8 cellular contexts compared by ENCODE assay signal in genomic region chr9:122347348-122348287, GRCh38. TPM values are rescaled to one million over a fixed set of nuclear protein-coding genes. Genes with fewer than 3 reads are reported as not detected.
DNase-seq lines count a peak whose midpoint lies in the region; ATAC-seq, FAIRE-seq and TF ChIP-seq lines count a peak whose summit lies in the region.

No MANE protein-coding gene starts in this region.

- in situ Hi-C loops in gastrocnemius medialis (cut with MboI; ENCODE audit: low sequenced_read_pairs in 4 of 4) (no loop called here), GM13977 (cut with MboI; ENCODE audit: low pct_unique_long_range_greater_than_20kb, low sequenced_read_pairs, unreplicated experiment) (no loop called here)

- ATAC-seq in left cardiac atrium (peak; percentile 14 to 48), gastrocnemius medialis (peak in 1 of 2 donors; percentile 2), HG02610 (IDR thresholded peaks at IDR 0.05; ENCODE audit: unreplicated experiment) (no peak)

- H3K27ac Mint-ChIP-seq in activated CD4-positive, alpha-beta memory T cell treated with anti-CD3 and anti-CD28 coated beads for 36 hours = no peak overlapping the region

- H3K4me3 ChIP-seq in gastrocnemius medialis = peak overlapping the region; percentile 42 to 58 (median 52)

- H3K4me3 Mint-ChIP-seq in activated CD4-positive, alpha-beta memory T cell treated with anti-CD3 and anti-CD28 coated beads for 36 hours = peak overlapping the region; percentile 66

- POLR2A ChIA-PET in activated CD4-positive, alpha-beta memory T cell treated with anti-CD3 and anti-CD28 coated beads for 36 hours (lab: Charles Lee) = no interaction called here

- intact Hi-C loops in activated CD4-positive, alpha-beta memory T cell treated with anti-CD3 and anti-CD28 coated beads for 36 hours (cut with micrococcal nuclease) = loop anchor here (10.0 kb wide), 1 partner anchor 133 kb away; no protein-coding TSS in a partner anchor
- intact Hi-C loops in left cardiac atrium (cut with DNase I) (loop anchor here in 1 of 2 donors (2.0 kb wide), 1 partner anchor 229 kb away; no protein-coding TSS in a partner anchor), gastrocnemius medialis (cut with DNase I; ENCODE audit: low total_unique reads) (loop anchor here (2.0 to 10.0 kb wide), 2 partner anchors 83 to 803 kb away; partner anchors contain the start of genes MRRF and RBM18)

- CTCF ChIA-PET in activated CD4-positive, alpha-beta memory T cell treated with anti-CD3 and anti-CD28 coated beads for 36 hours (lab: Charles Lee) = interaction anchor here (1.0 to 14.1 kb wide), 3 partner anchors 82 to 249 kb away, joined by 3 to 314 read pairs (median 117); no protein-coding TSS in a partner anchor

- H3K27ac ChIP-seq in gastrocnemius medialis = peak overlapping the region in 3 of 4 donors; percentile 55 to 67 (median 67)

- no peaks in the 10 kb centered on the region for H3K27me3 ChIP-seq in gastrocnemius medialis

- peaks cover under 1% of the 10 kb centered on the region for H3K9me3 Mint-ChIP-seq in activated CD4-positive, alpha-beta memory T cell treated with anti-CD3 and anti-CD28 coated beads for 36 hours

- TF ChIP-seq POLR2A in gastrocnemius medialis (IDR thresholded peaks at IDR 0.05) (no peak), H54 (IDR thresholded peaks at IDR 0.05; ENCODE audit: low read depth, low read length) (no peak)

- no peaks in the 10 kb centered on the region for H3K36me3 Mint-ChIP-seq in activated CD4-positive, alpha-beta memory T cell treated with anti-CD3 and anti-CD28 coated beads for 36 hours

- peaks cover 44% of the 10 kb centered on the region for H3K27me3 Mint-ChIP-seq in activated CD4-positive, alpha-beta memory T cell treated with anti-CD3 and anti-CD28 coated beads for 36 hours

- TF ChIP-seq CTCF in gastrocnemius medialis (IDR thresholded peaks at IDR 0.05 in 4 of 5, conservative IDR thresholded peaks at IDR 0.05 in 1 of 5) = no peak
- no peak for TF ChIP-seq CTCF in GM13977 (IDR thresholded peaks at IDR 0.05; ENCODE audit: extremely low read depth, insufficient read depth, missing control alignments)

- H3K4me1 Mint-ChIP-seq in activated CD4-positive, alpha-beta memory T cell treated with anti-CD3 and anti-CD28 coated beads for 36 hours (ENCODE audit: low read depth) = peaks cover 4% of the 10 kb centered on the region

- no peak for FAIRE-seq in H54 (lab: Jason Lieb, UNC)

- peak; percentile 22 for DNase-seq in stimulated activated CD4-positive, alpha-beta T cell treated with anti-CD3 and anti-CD28 coated beads, Interleukin-15, amount 100 ng/mL, for 24 hours
- DNase-seq in stimulated activated CD4-positive, alpha-beta T cell treated with anti-CD3 and anti-CD28 coated beads, Interleukin-1b, Interleukin-23, amount 100 ng/mL, for 48 hours = no peak
- DNase-seq in activated CD4-positive, alpha-beta memory T cell treated with anti-CD3 and anti-CD28 coated beads for 36 hours = peak; percentile 25
- peak; percentile 45 for DNase-seq in left cardiac atrium
- DNase-seq in gastrocnemius medialis = no peak
- no peak for DNase-seq in GM13977 (ENCODE audit: low spot score)
- DNase-seq in H54 (ENCODE audit: insufficient read length, low spot score) = no peak

- no peaks in the 10 kb centered on the region for H3K9me3 ChIP-seq in gastrocnemius medialis

- no peaks in the 10 kb centered on the region for H3K36me3 ChIP-seq in gastrocnemius medialis

- peaks cover 0 to 8% of the 10 kb centered on the region in 2 donors for H3K4me1 ChIP-seq in gastrocnemius medialis

RNA-seq across cellular contexts. Expression of gene PTGS1, which starts 23.2 kb away (rescaled TPM):
- under 1 TPM in 1 of 2 experiments, not detected in 1; 0.07 TPM for total RNA-seq in activated CD4-positive, alpha-beta memory T cell treated with anti-CD3 and anti-CD28 coated beads for 36 hours
- total RNA-seq in left cardiac atrium (10 to 100 TPM in 1 of 2 donors, 1 to 10 TPM in 1; 6.0 to 37.3 TPM), gastrocnemius medialis (1 to 10 TPM in 3 of 4 donors, under 1 TPM in 1; 0.78 to 1.8 (median 1.0) TPM)

Comparison
In these comparisons a context has a peak if more than half of its experiments do, and no peak if none do; other contexts are left out.
1. DNase-seq: peak in stimulated activated CD4-positive, alpha-beta T cell treated with anti-CD3 and anti-CD28 coated beads, Interleukin-15, amount 100 ng/mL, for 24 hours (single experiment), activated CD4-positive, alpha-beta memory T cell treated with anti-CD3 and anti-CD28 coated beads for 36 hours (single experiment) and left cardiac atrium (single experiment); none in stimulated activated CD4-positive, alpha-beta T cell treated with anti-CD3 and anti-CD28 coated beads, Interleukin-1b, Interleukin-23, amount 100 ng/mL, for 48 hours (single experiment), gastrocnemius medialis (0 of 2), GM13977 (single experiment) and H54 (single experiment).